17 cellular contexts compared by ENCODE assay signal in genomic region chr2:239893236-239893515, GRCh38.
DNase-seq lines count a peak whose midpoint lies in the region; ATAC-seq lines count a peak whose summit lies in the region.
"Had no signal": no experiment of that assay in that cellular context is flagged by ENCODE, and none has a peak within 500 bp of the region (broad histone marks: within the 10 kb centered on the region; RNA-seq: fewer than 3 reads in every experiment).

No MANE protein-coding gene starts in this region.

- ATAC-seq in activated naive CD4-positive, alpha-beta T cell treated with anti-CD3 and anti-CD28 coated beads, Interleukin-2, amount 50 U/mL, for 72 hours, result peak; percentile 43 to 70
- ATAC-seq in activated CD8-positive, alpha-beta T cell treated with anti-CD3 and anti-CD28 coated beads, Interleukin-2, amount 10 ng/mL, durations not matched to agents 7 days and 5 days, result peak; percentile 53
- ATAC-seq in GM18861 (IDR thresholded peaks at IDR 0.05; ENCODE audit: unreplicated experiment), result no peak
- ATAC-seq: body of pancreas; CD8-positive, alpha-beta T cell; heart right ventricle had no signal

- peak overlapping the region in 1 of 2 donors; percentile 42 for H3K27ac Mint-ChIP-seq in activated naive CD4-positive, alpha-beta T cell treated with anti-CD3 and anti-CD28 coated beads, Interleukin-2, amount 50 U/mL, for 72 hours
- H3K27ac Mint-ChIP-seq in activated CD8-positive, alpha-beta T cell treated with anti-CD3 and anti-CD28 coated beads, Interleukin-2, amount 10 ng/mL, durations not matched to agents 7 days and 5 days, result no peak overlapping the region
- H3K27ac Mint-ChIP-seq: CD8-positive, alpha-beta T cell had no signal

- peaks cover 8% of the 10 kb centered on the region for H3K27me3 Mint-ChIP-seq in activated CD8-positive, alpha-beta T cell treated with anti-CD3 and anti-CD28 coated beads, Interleukin-2, amount 10 ng/mL, durations not matched to agents 7 days and 5 days (ENCODE audit: low read depth)

- H3K79me2 ChIP-seq in Karpas-422 (ENCODE audit: low read length), result no peaks in the 10 kb centered on the region

- H3K4me1 ChIP-seq in Karpas-422 (ENCODE audit: low read length), result no peaks in the 10 kb centered on the region
- H3K4me1 ChIP-seq: body of pancreas had no signal

- H3K4me2 ChIP-seq in Karpas-422 (ENCODE audit: low read depth, low read length, poor library complexity, severe bottlenecking), result no peak overlapping the region
- H3K4me2 ChIP-seq: SK-N-SH had no signal

- H3K36me3 Mint-ChIP-seq in activated naive CD4-positive, alpha-beta T cell treated with anti-CD3 and anti-CD28 coated beads, Interleukin-2, amount 50 U/mL, for 72 hours, result no peaks in the 10 kb centered on the region
- no peaks in the 10 kb centered on the region for H3K36me3 Mint-ChIP-seq in activated CD8-positive, alpha-beta T cell treated with anti-CD3 and anti-CD28 coated beads, Interleukin-2, amount 10 ng/mL, durations not matched to agents 7 days and 5 days (ENCODE audit: low read depth)
- H3K36me3 Mint-ChIP-seq: CD8-positive, alpha-beta T cell; immature natural killer cell had no signal

- H2AFZ ChIP-seq in Karpas-422 (ENCODE audit: low read length), result no peak overlapping the region; the same call in 1 of the 2 replicates

- no peaks in the 10 kb centered on the region for H3K4me1 Mint-ChIP-seq in activated CD8-positive, alpha-beta T cell treated with anti-CD3 and anti-CD28 coated beads, Interleukin-2, amount 10 ng/mL, durations not matched to agents 7 days and 5 days (ENCODE audit: low read depth)
- H3K4me1 Mint-ChIP-seq: immature natural killer cell had no signal

- POLR2A ChIA-PET in activated CD8-positive, alpha-beta T cell treated with anti-CD3 and anti-CD28 coated beads, Interleukin-2, amount 10 ng/mL, durations not matched to agents 7 days and 5 days (lab: Charles Lee), result no interaction called here

- H3K27me3 ChIP-seq in Karpas-422 (ENCODE audit: low read length) (no peaks in the 10 kb centered on the region), H7 (ENCODE audit: control insufficient read depth, insufficient read depth, low read length) (no peaks in the 10 kb centered on the region; the same call in 1 of the 2 replicates)
- H3K27me3 ChIP-seq: body of pancreas had no signal

- H3K4me3 Mint-ChIP-seq in activated CD8-positive, alpha-beta T cell treated with anti-CD3 and anti-CD28 coated beads, Interleukin-2, amount 10 ng/mL, durations not matched to agents 7 days and 5 days, result no peak overlapping the region
- H3K4me3 Mint-ChIP-seq: CD8-positive, alpha-beta T cell; immature natural killer cell had no signal

- H3K9ac ChIP-seq in Karpas-422 (ENCODE audit: low read length), result no peak overlapping the region
- H3K9ac ChIP-seq: SK-N-SH had no signal

- H3K9me3 Mint-ChIP-seq in activated naive CD4-positive, alpha-beta T cell treated with anti-CD3 and anti-CD28 coated beads, Interleukin-2, amount 50 U/mL, for 72 hours, result no peaks in the 10 kb centered on the region
- H3K9me3 Mint-ChIP-seq in activated CD8-positive, alpha-beta T cell treated with anti-CD3 and anti-CD28 coated beads, Interleukin-2, amount 10 ng/mL, durations not matched to agents 7 days and 5 days (ENCODE audit: insufficient read depth), result no peaks in the 10 kb centered on the region
- H3K9me3 Mint-ChIP-seq: CD8-positive, alpha-beta T cell; immature natural killer cell had no signal

- H3K4me3 ChIP-seq in Karpas-422 (ENCODE audit: low read length) (no peak overlapping the region), H7 (ENCODE audit: insufficient read depth, low read depth, low read length) (no peak overlapping the region)
- H3K4me3 ChIP-seq: body of pancreas, heart right ventricle had no signal

- H3K9me2 ChIP-seq in Karpas-422 (replicated peaks; ENCODE audit: insufficient read depth, low read length), result no peaks in the 10 kb centered on the region
- H3K9me2 ChIP-seq: SK-N-SH had no signal

- DNase-seq in activated naive CD4-positive, alpha-beta T cell treated with anti-CD3 and anti-CD28 coated beads, Interleukin-2, amount 50 U/mL, for 72 hours (ENCODE audit: low spot score in 2 of 2), result peak in 1 of 2 donors; percentile 20
- DNase-seq in activated naive CD4-positive, alpha-beta T cell treated with Interleukin-2 at 50 U/mL for 16 hours, result no peak
- peak; percentile 73 for DNase-seq in Karpas-422
- no peak for DNase-seq in activated CD8-positive, alpha-beta T cell treated with anti-CD3 and anti-CD28 coated beads, Interleukin-2, amount 10 ng/mL, durations not matched to agents 7 days and 5 days
- peak; percentile 24 for DNase-seq in stimulated activated CD8-positive, alpha-beta memory T cell treated with anti-CD3 and anti-CD28 coated beads, Interleukin-4, amount 100 ng/mL, for 48 hours
- DNase-seq in H7, result no peak
- DNase-seq in GF-D8 (lab: John Stamatoyannopoulos, UW), result no peak
- DNase-seq: activated CD4-positive, alpha-beta T cell treated with anti-CD3 and anti-CD28 coated beads for 4 hours; body of pancreas; DMS53; heart right ventricle; immature natural killer cell; NCI-H2171; NCI-H526 treated with DMSO at 0.1 percent for 48 hours; SK-N-SH had no signal

- no peaks in the 10 kb centered on the region for H3K36me3 ChIP-seq in Karpas-422 (ENCODE audit: insufficient read depth, low read length)
- no peaks in the 10 kb centered on the region for H3K36me3 ChIP-seq in H7 (replicated peaks; ENCODE audit: control insufficient read depth, insufficient read depth, low read length)
- H3K36me3 ChIP-seq: heart right ventricle had no signal

- H3K9me3 ChIP-seq in Karpas-422 (ENCODE audit: low read length), result peaks cover 3% of the 10 kb centered on the region
- H3K9me3 ChIP-seq: body of pancreas, heart right ventricle, SK-N-SH had no signal

- no peak overlapping the region for H3K27ac ChIP-seq in Karpas-422 (ENCODE audit: low read length)
- H3K27ac ChIP-seq: body of pancreas, heart right ventricle had no signal

- CTCF ChIA-PET in activated CD8-positive, alpha-beta T cell treated with anti-CD3 and anti-CD28 coated beads, Interleukin-2, amount 10 ng/mL, durations not matched to agents 7 days and 5 days (lab: Charles Lee), result no interaction called here

- H4K20me1 ChIP-seq in Karpas-422 (ENCODE audit: insufficient read depth, low read depth, low read length), result no peaks in the 10 kb centered on the region

Comparison
In these comparisons a context has a peak if more than half of its experiments do, and no peak if none do; other contexts are left out.
1. DNase-seq: peak in Karpas-422 (single experiment) and stimulated activated CD8-positive, alpha-beta memory T cell treated with anti-CD3 and anti-CD28 coated beads, Interleukin-4, amount 100 ng/mL, for 48 hours (single experiment); none in activated naive CD4-positive, alpha-beta T cell treated with Interleukin-2 at 50 U/mL for 16 hours (single experiment), activated CD8-positive, alpha-beta T cell treated with anti-CD3 and anti-CD28 coated beads, Interleukin-2, amount 10 ng/mL, durations not matched to agents 7 days and 5 days (single experiment), H7 (single experiment) and GF-D8 (single experiment).